8 cellular contexts compared by ENCODE assay signal in the genomic region with DNA sequence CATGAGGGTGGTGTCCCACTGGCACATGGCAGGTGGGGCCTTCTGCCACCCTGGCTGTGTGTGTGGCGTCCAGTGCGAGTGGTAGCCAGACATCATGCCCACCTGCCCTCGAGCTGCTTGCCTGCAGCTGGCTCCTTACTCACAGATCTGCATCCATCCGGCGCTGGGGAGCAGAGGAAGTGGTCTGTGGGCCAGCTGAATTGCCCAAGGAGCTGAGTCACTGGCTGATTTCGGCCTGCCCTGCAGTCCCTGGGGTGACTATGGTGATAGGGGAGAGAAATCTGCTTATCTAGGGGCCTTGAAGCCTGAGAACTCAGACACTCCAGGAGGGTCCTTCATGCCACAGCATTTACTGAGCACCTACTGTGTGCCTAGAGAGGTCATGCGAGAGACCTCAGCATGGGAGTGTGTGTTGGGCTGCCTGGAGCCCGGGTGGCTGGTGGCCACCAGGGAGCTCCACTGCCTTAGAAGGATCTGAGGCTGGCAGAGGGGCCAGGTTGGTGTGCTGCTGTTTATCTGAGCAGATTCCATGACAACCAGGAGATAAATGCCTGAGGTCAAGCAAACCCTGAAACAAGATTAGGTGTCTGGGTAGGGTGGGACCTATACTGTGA. TPM values are rescaled to one million over a fixed set of nuclear protein-coding genes. Genes with fewer than 3 reads are reported as not detected.
DNase-seq lines count a peak whose midpoint lies in the region; FAIRE-seq and TF ChIP-seq lines count a peak whose summit lies in the region.

No MANE protein-coding gene starts in this region.

- H3K27me3 ChIP-seq in GM23248 (replicated peaks; ENCODE audit: insufficient read depth) = no peaks in the 10 kb centered on the region
- H3K27me3 ChIP-seq in MG63 = no peaks in the 10 kb centered on the region
- H3K27me3 ChIP-seq in subcutaneous abdominal adipose tissue (ENCODE audit: control insufficient read depth in 5 of 5, insufficient read depth in 4 of 5, low read length in 5 of 5) = no peaks in the 10 kb centered on the region

- H3K4me2 ChIP-seq in GM23248 (ENCODE audit: unreplicated experiment) = peak overlapping the region; percentile 73

- intact Hi-C loops in dendritic cell treated with granulocyte-macrophage colony-stimulating factor and Interleukin-4, amounts not matched to agents 40 ng/mL and 50 ng/mL, for 4 days (cut with micrococcal nuclease) = loop anchor here (2.0 kb wide), 1 partner anchor 40 kb away; no protein-coding TSS in a partner anchor

- H3K27ac Mint-ChIP-seq in dendritic cell treated with granulocyte-macrophage colony-stimulating factor and Interleukin-4, amounts not matched to agents 40 ng/mL and 50 ng/mL, for 4 days = peak overlapping the region; percentile 87

- no peak for FAIRE-seq in D721Med (lab: Jason Lieb, UNC)

- H3K9ac ChIP-seq in GM23248 = peak overlapping the region; percentile 81
- H3K9ac ChIP-seq in subcutaneous abdominal adipose tissue (ENCODE audit: low read length in 5 of 5) = peak overlapping the region in 4 of 5 donors; percentile 30 to 57 (median 32)

- peaks cover 67% of the 10 kb centered on the region for H3K4me1 ChIP-seq in GM23248 (ENCODE audit: insufficient read depth)
- peaks cover 34 to 92% (median 80%) of the 10 kb centered on the region in 5 donors for H3K4me1 ChIP-seq in subcutaneous abdominal adipose tissue (ENCODE audit: control insufficient read depth in 5 of 5, insufficient read depth in 5 of 5, low read length in 5 of 5)

- H3K9me3 ChIP-seq in GM23248 (ENCODE audit: low read depth) (no peaks in the 10 kb centered on the region), MG63 (no peaks in the 10 kb centered on the region), subcutaneous abdominal adipose tissue (ENCODE audit: control insufficient read depth in 5 of 5, low read length in 5 of 5) (no peaks in the 10 kb centered on the region)

- no peak for TF ChIP-seq CTCF in D721Med (IDR thresholded peaks at IDR 0.05; ENCODE audit: insufficient read depth, missing control alignments)

- H3K9me3 Mint-ChIP-seq in dendritic cell treated with granulocyte-macrophage colony-stimulating factor and Interleukin-4, amounts not matched to agents 40 ng/mL and 50 ng/mL, for 4 days = no peaks in the 10 kb centered on the region

- 18 to 25% methylated on average over 8 of the region's 8 CpGs for WGBS in GM23248 (ENCODE audit: low coverage in 1 of 2, low lambda C conversion rate in 2 of 2, missing lambda C conversion rate in 2 of 2), 2 experiments

- in situ Hi-C loops in GM23248 (cut with MboI) = no loop called here

- no peaks in the 10 kb centered on the region for H3K9me2 ChIP-seq in GM23248 (ENCODE audit: insufficient read depth)

- DNase-seq in GF-D8 (lab: John Stamatoyannopoulos, UW) (peak; percentile 65), GM23248 (peak; percentile 97), MG63 (peak; percentile 96), mesenteric fat pad (ENCODE audit: low spot score) (peak; percentile 93), D721Med (ENCODE audit: insufficient read length, low spot score) (no peak)
- peak; percentile 77 for DNase-seq in activated CD4-positive, CD25-positive, alpha-beta regulatory T cell treated with anti-CD3 and anti-CD28 coated beads, Interleukin-2, amount 50 U/mL, for 72 hours

- H3K79me2 ChIP-seq in GM23248 (ENCODE audit: insufficient read depth) = peaks cover 12% of the 10 kb centered on the region; the same call in 1 of the 2 replicates

- H3F3A ChIP-seq in GM23248 (ENCODE audit: insufficient read depth) = peaks cover 42% of the 10 kb centered on the region

- H3K36me3 ChIP-seq in GM23248 (ENCODE audit: low read depth) (no peaks in the 10 kb centered on the region), MG63 (peaks cover 32% of the 10 kb centered on the region), subcutaneous abdominal adipose tissue (ENCODE audit: control insufficient read depth in 5 of 5, insufficient read depth in 5 of 5, low read length in 5 of 5) (peaks cover 0 to 14% (median 2%) of the 10 kb centered on the region in 5 donors)

- H3K27ac ChIP-seq in GM23248 (peak overlapping the region; percentile 98), subcutaneous abdominal adipose tissue (ENCODE audit: low read depth, low read length) (peak overlapping the region; percentile 94)

- H3K4me3 Mint-ChIP-seq in dendritic cell treated with granulocyte-macrophage colony-stimulating factor and Interleukin-4, amounts not matched to agents 40 ng/mL and 50 ng/mL, for 4 days = no peak overlapping the region

- H3K36me3 Mint-ChIP-seq in dendritic cell treated with granulocyte-macrophage colony-stimulating factor and Interleukin-4, amounts not matched to agents 40 ng/mL and 50 ng/mL, for 4 days (ENCODE audit: low read depth) = peaks cover 8% of the 10 kb centered on the region

- H2AFZ ChIP-seq in GM23248 = no peak overlapping the region

- peak overlapping the region; percentile 24 for H3K4me3 ChIP-seq in GM23248
- no peak overlapping the region for H3K4me3 ChIP-seq in MG63
- H3K4me3 ChIP-seq in subcutaneous abdominal adipose tissue (ENCODE audit: low read depth in 1 of 5, low read length in 5 of 5) = no peak overlapping the region

- no peaks in the 10 kb centered on the region for H3K27me3 Mint-ChIP-seq in dendritic cell treated with granulocyte-macrophage colony-stimulating factor and Interleukin-4, amounts not matched to agents 40 ng/mL and 50 ng/mL, for 4 days

- peaks cover 97% of the 10 kb centered on the region for H3K4me1 Mint-ChIP-seq in dendritic cell treated with granulocyte-macrophage colony-stimulating factor and Interleukin-4, amounts not matched to agents 40 ng/mL and 50 ng/mL, for 4 days (ENCODE audit: low read depth)

- no peaks in the 10 kb centered on the region for H4K20me1 ChIP-seq in GM23248 (ENCODE audit: insufficient read depth)

RNA-seq across cellular contexts. Expression of a gene that starts 57.1 kb away (rescaled TPM):
- 1.9 and 3.0 TPM in 2 replicates for total RNA-seq in GM23248 (2014; rRNA removed; shearing (Covaris generic))
- 1.7 and 2.4 TPM in 2 replicates for polyA plus RNA-seq in GM23248 (2016; fragmentation: Nextera tagmentation; extraction: Ambion mirVana)
- total RNA-seq in MG63 (2014; rRNA removed; shearing (Covaris generic); ENCODE audit: low replicate concordance) = 22.5 and 26.4 TPM in 2 replicates
- 20.6 TPM for total RNA-seq in mesenteric fat pad
